In the genomic region with DNA sequence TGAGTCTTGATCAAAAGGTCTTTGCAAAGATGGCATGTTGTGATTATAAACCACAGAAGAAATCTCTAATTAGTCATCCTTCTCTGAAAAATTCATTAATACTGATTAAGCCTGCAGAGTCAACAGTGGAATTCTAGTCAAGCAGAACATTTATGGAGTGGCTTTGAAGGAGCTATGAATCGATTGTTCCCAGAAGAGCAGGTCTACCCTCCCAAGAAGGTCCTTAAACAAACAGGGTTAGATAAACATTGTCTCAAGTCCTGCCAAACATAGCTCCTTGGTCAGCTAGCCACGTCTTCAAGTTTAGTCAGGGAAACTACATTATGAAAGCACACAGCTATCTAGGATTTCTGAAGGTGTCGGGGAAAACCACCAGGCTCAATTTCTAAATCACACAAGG, we compare ENCODE assay signal across 21 cellular contexts.
DNase-seq lines count a peak whose midpoint lies in the region; ATAC-seq, FAIRE-seq and TF ChIP-seq lines count a peak whose summit lies in the region.
"Had no signal": no experiment of that assay in that cellular context is flagged by ENCODE, and none has a peak within 500 bp of the region (broad histone marks: within the 10 kb centered on the region; RNA-seq: fewer than 3 reads in every experiment).

No MANE protein-coding gene starts in this region.

- H3K4me2 ChIP-seq in HCT116 (ENCODE audit: low read length) (peak overlapping the region; percentile 27), keratinocyte (ENCODE audit: control insufficient read depth, extremely low read depth, insufficient read depth, low read depth, low read length) (no peak overlapping the region), SK-N-SH (no peak overlapping the region)

- dilution Hi-C loops in keratinocyte (cut with MboI; ENCODE audit: extremely low pct_ligation_motif_present, low sequenced_read_pairs), result no loop called here

- H2AFZ ChIP-seq in HCT116 (ENCODE audit: low read depth, low read length, poor library complexity, severe bottlenecking), result peak overlapping the region; percentile 47
- H2AFZ ChIP-seq in keratinocyte (ENCODE audit: control insufficient read depth, low read length), result no peak overlapping the region
- no peak overlapping the region for H2AFZ ChIP-seq in SK-N-SH (ENCODE audit: low read depth)

- no peaks in the 10 kb centered on the region for H3F3A ChIP-seq in SK-N-SH (replicated peaks; ENCODE audit: insufficient read depth)

- intact Hi-C loops in HCT116 (cut with micrococcal nuclease), result no loop called here

- ATAC-seq in HCT116, result no peak
- ATAC-seq in GM21825 (IDR thresholded peaks at IDR 0.05; ENCODE audit: unreplicated experiment), result no peak
- ATAC-seq in GM21390 (IDR thresholded peaks at IDR 0.05; ENCODE audit: unreplicated experiment), result no peak
- ATAC-seq: CD8-positive, alpha-beta T cell; SK-N-SH treated with all-trans-retinoic acid at 6 μM for 48 hours had no signal

- RAD21 ChIA-PET in HCT116 (lab: Charles Lee; ENCODE audit: low non-redundant PET in 1 of 2, low total read pairs in 2 of 2, uncharacterized antibody in 2 of 2, unreplicated experiment in 2 of 2), result no interaction called here

- H3K36me3 ChIP-seq in HCT116 (ENCODE audit: control insufficient read depth in 1 of 2, insufficient read depth in 2 of 2, low read length in 2 of 2), result no peaks in the 10 kb centered on the region
- H3K36me3 ChIP-seq in keratinocyte (ENCODE audit: control insufficient read depth in 2 of 2, extremely low read depth in 1 of 2, insufficient read depth in 2 of 2, low read length in 2 of 2), result no peaks in the 10 kb centered on the region
- H3K36me3 ChIP-seq in SK-N-SH (replicated peaks in 1 of 2; ENCODE audit: control insufficient read depth in 1 of 2, insufficient read depth in 2 of 2, low read length in 1 of 2), result no peaks in the 10 kb centered on the region
- H3K36me3 ChIP-seq: ascending aorta, esophagus muscularis mucosa had no signal

- no peaks in the 10 kb centered on the region for H4K20me1 ChIP-seq in HCT116 (ENCODE audit: insufficient read depth)
- H4K20me1 ChIP-seq in keratinocyte (ENCODE audit: control insufficient read depth, extremely low read depth, insufficient read depth, low read length), result no peaks in the 10 kb centered on the region
- H4K20me1 ChIP-seq in SK-N-SH (ENCODE audit: insufficient read depth), result no peaks in the 10 kb centered on the region

- H3K79me2 ChIP-seq in HCT116 (ENCODE audit: insufficient read depth, low read length), result no peaks in the 10 kb centered on the region
- no peaks in the 10 kb centered on the region for H3K79me2 ChIP-seq in keratinocyte (ENCODE audit: control insufficient read depth, insufficient read depth, low read length)
- H3K79me2 ChIP-seq in SK-N-SH (ENCODE audit: insufficient read depth), result no peaks in the 10 kb centered on the region

- 84% methylated on average over 3 of the region's 3 CpGs for WGBS in SK-N-SH (ENCODE audit: low lambda C conversion rate)

- in situ Hi-C loops in astrocyte of the cerebellum (cut with HindIII; ENCODE audit: low sequenced_read_pairs), result no loop called here

- H3K4me1 ChIP-seq in HCT116 (ENCODE audit: control insufficient read depth in 1 of 2, insufficient read depth in 2 of 2, low read length in 2 of 2), result peaks cover 0 to 4% of the 10 kb centered on the region in 2 experiments; a peak in 1 of 4 replicates
- H3K4me1 ChIP-seq in keratinocyte (ENCODE audit: control insufficient read depth, extremely low read depth, insufficient read depth, low read length), result no peaks in the 10 kb centered on the region
- peaks cover 0 to 5% of the 10 kb centered on the region in 2 experiments; a peak in 2 of 4 replicates for H3K4me1 ChIP-seq in SK-N-SH (ENCODE audit: control insufficient read depth in 1 of 2, insufficient read depth in 2 of 2, low read depth in 1 of 2, low read length in 1 of 2)
- H3K4me1 ChIP-seq: ascending aorta, esophagus muscularis mucosa had no signal

- peak; percentile 2 for DNase-seq in AG08396 (ENCODE audit: low spot score)
- no peak for DNase-seq in HCT116 (ENCODE audit: low read depth, low spot score)
- DNase-seq in astrocyte of the cerebellum (ENCODE audit: low read depth), result peak; percentile 1
- peak; percentile 26 for DNase-seq in keratinocyte (ENCODE audit: low read depth, low spot score)
- DNase-seq in SK-N-SH, result no peak
- DNase-seq in NCI-H2227 (lab: John Stamatoyannopoulos, UW; ENCODE audit: unreplicated experiment), result no peak
- DNase-seq: activated CD4-positive, alpha-beta T cell treated with anti-CD3 and anti-CD28 coated beads, Interleukin-2, amount 10 ng/mL, durations not matched to agents 7 days and 5 days; activated naive CD4-positive, alpha-beta T cell; activated T-cell treated with anti-CD3 and anti-CD28 coated beads for 4 hours; CD8-positive, alpha-beta T cell; dermis blood vessel endothelial cell; kidney; NCI-H2029 treated with DMSO at 0.1 percent for 48 hours; NCI-H69; stimulated activated naive CD4-positive, alpha-beta T cell treated with Interleukin-2 at 50 U/mL for 16 hours; trophoblast cell had no signal

- H3K4me3 ChIP-seq in HCT116 (replicated peaks in 1 of 2; ENCODE audit: low read depth in 1 of 2, low read length in 2 of 2), result no peak overlapping the region
- no peak overlapping the region for H3K4me3 ChIP-seq in astrocyte of the cerebellum (ENCODE audit: low read depth, low read length)
- no peak overlapping the region for H3K4me3 ChIP-seq in keratinocyte (ENCODE audit: control insufficient read depth in 2 of 3, extremely low read depth in 1 of 3, insufficient read depth in 2 of 3, low read depth in 1 of 3, low read length in 3 of 3)
- H3K4me3 ChIP-seq in SK-N-SH (ENCODE audit: low read depth in 2 of 2, low read length in 1 of 2), result no peak overlapping the region
- H3K4me3 ChIP-seq: ascending aorta, esophagus muscularis mucosa had no signal

- peak; percentile 74 for FAIRE-seq in keratinocyte (lab: Jason Lieb, UNC)
- FAIRE-seq: kidney had no signal

- H3K9me2 ChIP-seq in HCT116 (ENCODE audit: insufficient read depth) (peaks cover 5% of the 10 kb centered on the region; the same call in 1 of the 2 replicates), SK-N-SH (no peaks in the 10 kb centered on the region)

- TF ChIP-seq RAD21 in HCT116 (IDR thresholded peaks at IDR 0.05; ENCODE audit: low read depth), result no peak
- TF ChIP-seq RAD21 in SK-N-SH (IDR thresholded peaks at IDR 0.05; ENCODE audit: low read length), result no peak

- CTCF ChIA-PET in HCT116 (lab: Charles Lee), result no interaction called here
- CTCF ChIA-PET in SK-N-SH (lab: Yijun Ruan, JAX), result interaction anchor here (1.4 to 2.6 kb wide), 2 partner anchors 27 to 169 kb away, joined by 3 to 8 read pairs; no protein-coding TSS in a partner anchor

- POLR2A ChIA-PET in HCT116 (lab: Charles Lee), result no interaction called here
- POLR2A ChIA-PET in SK-N-SH (lab: Yijun Ruan, JAX), result no interaction called here

- no TSS peak for BruUV-seq in HCT116 (replicated peaks; lab: Mats Ljungman, UMichigan)

- TF ChIP-seq EP300 in SK-N-SH (IDR thresholded peaks at IDR 0.05; ENCODE audit: borderline replicate concordance in 1 of 2, low read depth in 1 of 2, low read length in 1 of 2), result no peak

- H3K9ac ChIP-seq in HCT116 (ENCODE audit: low read length) (no peak overlapping the region), keratinocyte (ENCODE audit: control insufficient read depth, extremely low read depth, insufficient read depth, low read length) (no peak overlapping the region), SK-N-SH (no peak overlapping the region)

- H3K9me1 ChIP-seq in keratinocyte (ENCODE audit: control insufficient read depth, extremely low read depth, insufficient read depth, low read length), result no peaks in the 10 kb centered on the region

- no peaks in the 10 kb centered on the region for H3K27me3 ChIP-seq in HCT116 (ENCODE audit: insufficient read depth, low read length)
- no peaks in the 10 kb centered on the region for H3K27me3 ChIP-seq in keratinocyte (ENCODE audit: control insufficient read depth, extremely low read depth, insufficient read depth, low read length)
- no peaks in the 10 kb centered on the region for H3K27me3 ChIP-seq in SK-N-SH (ENCODE audit: insufficient read depth)
- H3K27me3 ChIP-seq: ascending aorta, esophagus muscularis mucosa had no signal

- H3K9me3 ChIP-seq in HCT116 (ENCODE audit: control insufficient read depth in 1 of 2, insufficient read depth in 1 of 2, low read depth in 1 of 2, low read length in 2 of 2) (no peaks in the 10 kb centered on the region), keratinocyte (ENCODE audit: control insufficient read depth, low read depth, low read length) (no peaks in the 10 kb centered on the region), SK-N-SH (no peaks in the 10 kb centered on the region)
- H3K9me3 ChIP-seq: ascending aorta, esophagus muscularis mucosa had no signal

- no peak for TF ChIP-seq CTCF in HCT116 (IDR thresholded peaks at IDR 0.05 in 2 of 3, conservative IDR thresholded peaks at IDR 0.05 in 1 of 3; ENCODE audit: borderline replicate concordance in 1 of 3, insufficient read depth in 1 of 3, low read depth in 2 of 3, low read length in 2 of 3)
- no peak for TF ChIP-seq CTCF in astrocyte of the cerebellum (IDR thresholded peaks at IDR 0.05; ENCODE audit: low read depth, low read length, missing control alignments)
- no peak for TF ChIP-seq CTCF in keratinocyte (optimal IDR thresholded peaks at IDR 0.05 in 1 of 3, IDR thresholded peaks at IDR 0.05 in 1 of 3, conservative IDR thresholded peaks at IDR 0.05 in 1 of 3; ENCODE audit: extremely low read depth in 1 of 3, insufficient read depth in 2 of 3, low read length in 3 of 3)
- TF ChIP-seq CTCF in SK-N-SH (IDR thresholded peaks at IDR 0.05), result no peak

- no peak for TF ChIP-seq POLR2A in HCT116 (IDR thresholded peaks at IDR 0.05; ENCODE audit: borderline replicate concordance, extremely low read depth, insufficient read depth, insufficient read length)

- H3K27ac ChIP-seq in HCT116 (ENCODE audit: low read depth, low read length), result no peak overlapping the region
- no peak overlapping the region for H3K27ac ChIP-seq in keratinocyte (ENCODE audit: control insufficient read depth, insufficient read depth, low read length)
- no peak overlapping the region for H3K27ac ChIP-seq in SK-N-SH (ENCODE audit: low read depth in 2 of 2, low read length in 1 of 2)
- H3K27ac ChIP-seq: ascending aorta, esophagus muscularis mucosa had no signal

TF ChIP-seq in HCT116, 20 proteins besides CTCF, POLR2A, EP300 and RAD21:
- TF ChIP-seq CBX3 (IDR thresholded peaks at IDR 0.05; ENCODE audit: low read depth) (no peak), SP1 (IDR thresholded peaks at IDR 0.05; ENCODE audit: low read depth) (peak; percentile 24; the same call in 1 of the 2 replicates)

TF ChIP-seq in SK-N-SH, 30 proteins besides CTCF, POLR2A, EP300 and RAD21:
- no peak for TF ChIP-seq GATA2 (CRISPR knock-in tag; IDR thresholded peaks at IDR 0.05)
- no peak for TF ChIP-seq RCOR1 (IDR thresholded peaks at IDR 0.05; ENCODE audit: low read length)
- no peak for TF ChIP-seq TEAD4 (IDR thresholded peaks at IDR 0.05; ENCODE audit: borderline replicate concordance, insufficient read depth)

Comparison
In these comparisons a context has a peak if more than half of its experiments do, and no peak if none do; other contexts are left out.
1. DNase-seq: peak in AG08396 (single experiment), astrocyte of the cerebellum (single experiment) and keratinocyte (single experiment); none in HCT116 (single experiment), SK-N-SH (single experiment) and NCI-H2227 (single experiment).